9 cellular contexts compared by ENCODE assay signal in the genomic region with DNA sequence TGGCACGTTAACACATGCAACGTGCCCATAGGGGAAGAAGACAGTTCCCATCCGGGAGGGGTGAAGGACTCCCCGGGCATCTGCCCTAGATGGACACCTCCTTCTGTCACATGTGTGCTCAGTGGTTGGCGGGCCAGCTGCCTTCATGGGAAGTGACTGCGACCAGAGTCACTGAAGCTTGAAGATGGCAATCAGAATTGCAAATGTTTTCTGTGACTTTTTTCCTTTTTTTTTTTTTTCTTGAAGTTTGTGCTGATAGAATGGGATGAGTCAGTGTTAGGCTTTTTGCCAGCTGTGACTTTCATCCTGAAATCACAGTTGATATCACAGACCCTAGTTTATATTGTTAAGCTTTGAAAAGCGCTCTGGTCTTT.
DNase-seq lines count a peak whose midpoint lies in the region; ATAC-seq and TF ChIP-seq lines count a peak whose summit lies in the region.
"Had no signal": no experiment of that assay in that cellular context is flagged by ENCODE, and none has a peak within 500 bp of the region (broad histone marks: within the 10 kb centered on the region; RNA-seq: fewer than 3 reads in every experiment).

No MANE protein-coding gene starts in this region.

- no peak for TF ChIP-seq CTCF in brain microvascular endothelial cell (IDR thresholded peaks at IDR 0.05; ENCODE audit: low read depth, low read length, missing control alignments)
- TF ChIP-seq CTCF in psoas muscle (IDR thresholded peaks at IDR 0.05), result no peak

- H3K27ac ChIP-seq in brain microvascular endothelial cell (no peak overlapping the region), psoas muscle (peak overlapping the region; percentile 16)

- peak; percentile 75 for DNase-seq in brain microvascular endothelial cell
- DNase-seq in psoas muscle, result peak in 1 of 2 donors; percentile 55
- DNase-seq in stimulated activated CD8-positive, alpha-beta memory T cell treated with anti-CD3 and anti-CD28 coated beads, Interleukin-4, amount 100 ng/mL, for 48 hours, result no peak
- no peak for DNase-seq in activated CD8-positive, alpha-beta memory T cell treated with anti-CD3 and anti-CD28 coated beads, Interleukin-2, amount 50 U/mL, for 4 hours
- DNase-seq in activated CD4-positive, alpha-beta T cell treated with anti-CD3 and anti-CD28 coated beads, Interleukin-2, amount 50 U/mL, for 48 hours, result no peak
- DNase-seq: trophoblast cell had no signal

- ATAC-seq in GM18861 (IDR thresholded peaks at IDR 0.05; ENCODE audit: unreplicated experiment), result peak; percentile 90
- peak; percentile 59 for ATAC-seq in HG02938 (IDR thresholded peaks at IDR 0.05; ENCODE audit: unreplicated experiment)
- ATAC-seq in psoas muscle, result peak in 2 of 4 donors; percentile 35 to 37
- no peak for ATAC-seq in HG03135 (IDR thresholded peaks at IDR 0.05; ENCODE audit: unreplicated experiment)

- in situ Hi-C loops in brain microvascular endothelial cell (cut with HindIII; ENCODE audit: low pct_ligation_motif_present, low sequenced_read_pairs), result no loop called here

- H3K9me3 ChIP-seq in psoas muscle, result no peaks in the 10 kb centered on the region

- H3K4me1 ChIP-seq in psoas muscle, result no peaks in the 10 kb centered on the region

- H3K36me3 ChIP-seq in brain microvascular endothelial cell (replicated peaks), result no peaks in the 10 kb centered on the region
- peaks cover 6 to 71% of the 10 kb centered on the region in 2 donors for H3K36me3 ChIP-seq in psoas muscle (ENCODE audit: insufficient read depth in 1 of 2, low read depth in 1 of 2)

- intact Hi-C loops in psoas muscle (cut with DNase I), result no loop called here

- 61 to 76% (median 68%) methylated on average over 7 of the region's 7 CpGs for WGBS in psoas muscle, 3 donors

- no peaks in the 10 kb centered on the region for H3K27me3 ChIP-seq in brain microvascular endothelial cell (replicated peaks)
- H3K27me3 ChIP-seq in psoas muscle (ENCODE audit: insufficient read depth in 3 of 3, low read length in 2 of 3), result no peaks in the 10 kb centered on the region

- no peak overlapping the region for H3K4me3 ChIP-seq in brain microvascular endothelial cell (ENCODE audit: low read depth, low read length)
- no peak overlapping the region for H3K4me3 ChIP-seq in psoas muscle
